In the genomic region with DNA sequence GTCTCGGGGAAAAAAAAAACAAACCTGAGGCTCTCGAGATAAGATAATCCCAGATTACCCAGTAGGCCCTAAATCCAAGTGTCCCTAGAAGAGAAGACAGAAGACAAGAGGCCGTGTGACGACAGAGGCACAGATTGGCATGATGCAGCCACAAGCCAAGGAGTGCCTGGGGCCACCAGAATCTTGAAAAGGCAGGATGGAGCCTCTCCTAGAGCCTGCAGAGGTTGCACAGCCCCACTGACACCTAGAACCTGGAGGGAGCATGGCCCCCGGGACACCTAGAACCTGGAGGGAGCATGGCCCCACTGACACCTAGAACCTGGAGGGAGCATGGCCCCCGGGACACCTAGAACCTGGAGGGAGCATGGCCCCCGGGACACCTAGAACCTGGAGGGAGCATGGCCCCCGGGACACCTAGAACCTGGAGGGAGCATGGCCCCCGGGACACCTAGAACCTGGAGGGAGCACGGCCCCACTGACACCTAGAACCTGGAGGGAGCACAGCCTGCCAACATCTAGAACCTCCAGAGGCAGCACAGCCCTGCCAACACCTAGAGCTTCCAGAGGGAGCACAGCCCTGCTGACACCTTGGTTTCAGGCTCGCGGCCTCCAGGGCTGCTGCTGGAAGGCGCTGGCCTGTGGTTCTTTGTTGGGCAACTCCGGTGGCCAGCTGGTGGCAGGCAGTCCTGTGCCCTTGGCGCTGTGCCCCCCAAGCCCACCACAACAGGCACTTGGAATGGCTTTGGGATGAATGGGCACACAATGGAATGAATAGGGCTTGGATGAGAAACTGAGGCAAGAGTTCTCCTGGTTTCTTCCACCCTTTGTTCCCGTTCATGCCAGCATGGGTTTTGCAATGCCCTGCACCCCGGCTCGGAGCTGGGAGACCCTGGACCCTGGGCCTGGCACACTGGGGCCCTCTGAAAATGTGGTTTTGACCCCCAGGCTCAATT, we compare ENCODE assay signal across 22 cellular contexts.
"Had no signal": no experiment of that assay in that cellular context is flagged by ENCODE, and none has a peak within 500 bp of the region (broad histone marks: within the 10 kb centered on the region; RNA-seq: fewer than 3 reads in every experiment).

No MANE protein-coding gene starts in this region.

- H3K36me3 ChIP-seq: adrenal gland, colonic mucosa, heart left ventricle, neutrophil, suprapubic skin had no signal

- H3K4me1 ChIP-seq: colonic mucosa had no signal

- ATAC-seq: activated CD8-positive, alpha-beta T cell treated with anti-CD3 and anti-CD28 coated beads for 36 hours; activated T-cell treated with anti-CD3 and anti-CD28 coated beads, Interleukin-2, amount 50 U/mL, for 4 hours; foreskin keratinocyte; heart left ventricle; left colon; naive thymus-derived CD8-positive, alpha-beta T cell; T-helper 17 cell had no signal

- DNase-seq: activated CD4-positive, alpha-beta T cell treated with anti-CD3 and anti-CD28 coated beads for 4 hours; activated CD8-positive, alpha-beta T cell treated with anti-CD3 and anti-CD28 coated beads for 36 hours; activated effector memory CD4-positive, alpha-beta T cell treated with Interleukin-2 at 50 U/mL for 16 hours; activated T-cell treated with anti-CD3 and anti-CD28 coated beads, Interleukin-2, amount 50 U/mL, for 4 hours; adrenal gland; caudate nucleus; colonic mucosa; effector memory CD4-positive, alpha-beta T cell; foreskin keratinocyte; immature natural killer cell; left colon; naive thymus-derived CD8-positive, alpha-beta T cell; retina; stimulated activated CD4-positive, alpha-beta T cell treated with anti-CD3 and anti-CD28 coated beads, Interleukin-4, amount 100 ng/mL, for 24 hours; T-helper 17 cell had no signal

- H3K4me3 Mint-ChIP-seq: activated CD8-positive, alpha-beta T cell treated with anti-CD3 and anti-CD28 coated beads for 36 hours; activated naive CD4-positive, alpha-beta T cell treated with anti-CD3 and anti-CD28 coated beads, Interleukin-2, amount 50 U/mL, for 24 hours; activated T-cell treated with anti-CD3 and anti-CD28 coated beads, Interleukin-2, amount 50 U/mL, for 4 hours; stimulated activated naive CD8-positive, alpha-beta T cell treated with anti-CD3 and anti-CD28 coated beads, Interleukin-15, Interleukin-2, amounts not matched to agents 100 ng/mL and 50 ng/mL, for 24 hours; type B pancreatic cell had no signal

- H3K36me3 Mint-ChIP-seq: activated naive CD4-positive, alpha-beta T cell treated with anti-CD3 and anti-CD28 coated beads, Interleukin-2, amount 50 U/mL, for 24 hours; immature natural killer cell; naive thymus-derived CD8-positive, alpha-beta T cell; type B pancreatic cell had no signal

- H3K9me3 Mint-ChIP-seq: activated CD8-positive, alpha-beta T cell treated with anti-CD3 and anti-CD28 coated beads for 36 hours; activated naive CD4-positive, alpha-beta T cell treated with anti-CD3 and anti-CD28 coated beads, Interleukin-2, amount 50 U/mL, for 24 hours; activated T-cell treated with anti-CD3 and anti-CD28 coated beads, Interleukin-2, amount 50 U/mL, for 4 hours; immature natural killer cell; naive thymus-derived CD8-positive, alpha-beta T cell; stimulated activated naive CD8-positive, alpha-beta T cell treated with anti-CD3 and anti-CD28 coated beads, Interleukin-15, Interleukin-2, amounts not matched to agents 100 ng/mL and 50 ng/mL, for 24 hours; type B pancreatic cell had no signal

- H3K27me3 Mint-ChIP-seq: activated CD8-positive, alpha-beta T cell treated with anti-CD3 and anti-CD28 coated beads for 36 hours; activated naive CD4-positive, alpha-beta T cell treated with anti-CD3 and anti-CD28 coated beads, Interleukin-2, amount 50 U/mL, for 24 hours; naive thymus-derived CD8-positive, alpha-beta T cell; stimulated activated naive CD8-positive, alpha-beta T cell treated with anti-CD3 and anti-CD28 coated beads, Interleukin-15, Interleukin-2, amounts not matched to agents 100 ng/mL and 50 ng/mL, for 24 hours; T-helper 17 cell; type B pancreatic cell had no signal

- H3K27ac Mint-ChIP-seq: activated CD8-positive, alpha-beta T cell treated with anti-CD3 and anti-CD28 coated beads for 36 hours; activated naive CD4-positive, alpha-beta T cell treated with anti-CD3 and anti-CD28 coated beads, Interleukin-2, amount 50 U/mL, for 24 hours; stimulated activated naive CD8-positive, alpha-beta T cell treated with anti-CD3 and anti-CD28 coated beads, Interleukin-15, Interleukin-2, amounts not matched to agents 100 ng/mL and 50 ng/mL, for 24 hours; T-helper 17 cell had no signal

- H3K27me3 ChIP-seq: adrenal gland, colonic mucosa, foreskin keratinocyte, heart left ventricle, suprapubic skin had no signal

- H3K9me3 ChIP-seq: adrenal gland, colonic mucosa, heart left ventricle, neutrophil, suprapubic skin had no signal

- H3K27ac ChIP-seq: adrenal gland, colonic mucosa, foreskin keratinocyte, heart left ventricle, neutrophil, skin epidermis, suprapubic skin had no signal

- H3K4me3 ChIP-seq: adrenal gland, colonic mucosa, heart left ventricle, skin epidermis, suprapubic skin had no signal
